7 cellular contexts compared by ENCODE assay signal in genomic region chr1:168540798-168541197, GRCh38. TPM values are rescaled to one million over a fixed set of nuclear protein-coding genes. Genes with fewer than 3 reads are reported as not detected.
"Had no signal": no experiment of that assay in that cellular context is flagged by ENCODE, and none has a peak within 500 bp of the region (broad histone marks: within the 10 kb centered on the region; RNA-seq: fewer than 3 reads in every experiment).

No MANE protein-coding gene starts in this region.

RNA-seq across cellular contexts. Expression of gene XCL2, which starts 3.0 kb away (rescaled TPM):
- total RNA-seq: HT1080, K562, OCI-LY7, PC-3, SK-MEL-5 had no signal
- polyA plus RNA-seq: K562, SK-N-SH had no signal

RNA-seq across cellular contexts. Expression of gene XCL1, which starts 35.6 kb away (rescaled TPM):
- total RNA-seq: HT1080, K562, M059J, OCI-LY7, PC-3, SK-MEL-5 had no signal
- polyA plus RNA-seq: SK-N-SH had no signal
